8 cellular contexts compared by ENCODE assay signal in the genomic region with DNA sequence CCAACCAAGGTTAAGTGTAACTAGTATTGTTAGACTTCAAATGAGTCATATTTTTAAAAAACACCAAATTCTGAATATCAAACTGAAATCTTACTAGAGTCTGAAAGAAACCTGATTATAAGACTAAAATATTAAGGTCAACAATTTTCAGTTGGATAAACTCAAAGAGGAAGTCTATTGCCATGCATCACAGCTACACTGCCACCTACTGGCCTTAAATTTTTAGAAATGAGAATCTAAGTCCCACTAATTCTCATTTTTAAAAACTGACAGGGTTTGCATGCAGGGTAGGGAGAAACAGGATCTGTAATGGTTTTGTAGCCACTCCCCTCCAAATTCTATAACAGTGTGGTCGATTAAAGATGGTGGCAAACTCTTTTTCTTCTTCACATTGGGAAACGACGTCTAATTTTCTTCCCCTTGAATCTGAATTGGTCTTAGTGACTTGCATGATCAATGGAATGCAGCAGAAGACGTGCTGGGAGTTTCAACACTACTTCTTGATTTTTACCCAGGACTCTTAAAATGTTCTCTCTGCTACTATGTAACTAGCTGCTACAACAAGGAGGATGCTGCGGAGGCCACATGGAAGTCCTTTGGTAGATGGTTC.
A peak's percentile ranks its signal among the peaks of the same experiment; 100 is the strongest.
DNase-seq lines count a peak whose midpoint lies in the region; ATAC-seq and TF ChIP-seq lines count a peak whose summit lies in the region.

No MANE protein-coding gene starts in this region.

- peak; percentile 17 for DNase-seq in activated naive CD4-positive, alpha-beta T cell treated with anti-CD3 and anti-CD28 coated beads for 36 hours
- DNase-seq in activated naive CD4-positive, alpha-beta T cell (lab: John Stamatoyannopoulos, UW) = no peak
- peak in 1 of 2 experiments; percentile 55 for DNase-seq in PC-9
- peak; percentile 59 for DNase-seq in fibroblast of peridontal ligament (ENCODE audit: extremely low read depth)
- DNase-seq in superior temporal gyrus (ENCODE audit: extremely low spot score) = peak; percentile 81
- DNase-seq in UCSD-AML1 (lab: John Stamatoyannopoulos, UW; ENCODE audit: unreplicated experiment) = no peak

- no peak overlapping the region for H3K4me2 ChIP-seq in PC-9

- no peaks in the 10 kb centered on the region for H3K4me1 Mint-ChIP-seq in activated naive CD4-positive, alpha-beta T cell treated with anti-CD3 and anti-CD28 coated beads for 36 hours (ENCODE audit: low read depth)

- H3K9me3 Mint-ChIP-seq in activated naive CD4-positive, alpha-beta T cell treated with anti-CD3 and anti-CD28 coated beads for 36 hours = no peaks in the 10 kb centered on the region

- peak; percentile 96 for TF ChIP-seq CTCF in PC-9 (conservative IDR thresholded peaks at IDR 0.05)

- H2AFZ ChIP-seq in PC-9 = no peak overlapping the region

- peaks cover 20% of the 10 kb centered on the region for H3K27me3 Mint-ChIP-seq in activated naive CD4-positive, alpha-beta T cell treated with anti-CD3 and anti-CD28 coated beads for 36 hours (ENCODE audit: low read depth)

- H3K4me3 ChIP-seq in PC-9 = no peak overlapping the region

- H3K4me3 Mint-ChIP-seq in activated naive CD4-positive, alpha-beta T cell treated with anti-CD3 and anti-CD28 coated beads for 36 hours = no peak overlapping the region

- H3K79me2 ChIP-seq in PC-9 (ENCODE audit: low read depth) = no peaks in the 10 kb centered on the region

- H3K27ac Mint-ChIP-seq in activated naive CD4-positive, alpha-beta T cell treated with anti-CD3 and anti-CD28 coated beads for 36 hours = no peak overlapping the region

- POLR2A ChIA-PET in PC-9 (lab: Charles Lee; ENCODE audit: unreplicated experiment) = interaction anchor here (0.7 kb wide), 1 partner anchor 250 kb away, joined by 4 read pairs; no protein-coding TSS in a partner anchor

- peaks cover 5% of the 10 kb centered on the region; the same call in 1 of the 2 replicates for H3K9me3 ChIP-seq in PC-9 (ENCODE audit: insufficient read depth, low read depth)

- intact Hi-C loops in activated naive CD4-positive, alpha-beta T cell treated with anti-CD3 and anti-CD28 coated beads for 36 hours (cut with micrococcal nuclease) = loop anchor here (1.0 to 5.0 kb wide), 5 partner anchors 30 to 678 kb away; no protein-coding TSS in a partner anchor
- intact Hi-C loops in PC-9 (cut with micrococcal nuclease; ENCODE audit: unreplicated experiment) = loop anchor here (1.0 to 2.0 kb wide), 2 partner anchors 221 to 644 kb away; no protein-coding TSS in a partner anchor

- ATAC-seq in HG03064 (IDR thresholded peaks at IDR 0.05; ENCODE audit: low read depth, unreplicated experiment) (peak; percentile 74), GM21447 (IDR thresholded peaks at IDR 0.05; ENCODE audit: unreplicated experiment) (no peak)

- H3F3A ChIP-seq in PC-9 (ENCODE audit: insufficient read depth, low read depth) = no peaks in the 10 kb centered on the region

- BruUV-seq in PC-9 (replicated peaks; lab: Mats Ljungman, UMichigan) = no TSS peak

- no peaks in the 10 kb centered on the region for H3K9me2 ChIP-seq in PC-9 (ENCODE audit: insufficient read depth)

- CTCF ChIA-PET in activated naive CD4-positive, alpha-beta T cell treated with anti-CD3 and anti-CD28 coated beads for 36 hours (lab: Charles Lee) = interaction anchor here (0.6 to 4.9 kb wide), 7 partner anchors 9 to 253 kb away, joined by 3 to 26 read pairs (median 3); no protein-coding TSS in a partner anchor
- CTCF ChIA-PET in PC-9 (lab: Charles Lee) = no interaction called here

- no peak overlapping the region for H3K27ac ChIP-seq in PC-9

- no peaks in the 10 kb centered on the region for H3K27me3 ChIP-seq in PC-9 (ENCODE audit: insufficient read depth, low read depth)

- no peaks in the 10 kb centered on the region for H3K4me1 ChIP-seq in PC-9 (replicated peaks; ENCODE audit: insufficient read depth)

- H3K36me3 ChIP-seq in PC-9 (ENCODE audit: low read depth) = no peaks in the 10 kb centered on the region

- no peaks in the 10 kb centered on the region for H3K36me3 Mint-ChIP-seq in activated naive CD4-positive, alpha-beta T cell treated with anti-CD3 and anti-CD28 coated beads for 36 hours (ENCODE audit: low read depth)

- no peaks in the 10 kb centered on the region for H4K20me1 ChIP-seq in PC-9 (ENCODE audit: insufficient read depth)

Comparison
In these comparisons a context has a peak if more than half of its experiments do, and no peak if none do; other contexts are left out.
1. DNase-seq: peak in activated naive CD4-positive, alpha-beta T cell treated with anti-CD3 and anti-CD28 coated beads for 36 hours (single experiment), fibroblast of peridontal ligament (single experiment) and superior temporal gyrus (single experiment); none in activated naive CD4-positive, alpha-beta T cell (0 of 4) and UCSD-AML1 (single experiment).